In genomic region chr3:98786364-98786930, GRCh38 we compare ENCODE assay signal across 1 cellular context.
A peak's percentile ranks its signal among the peaks of the same experiment; 100 is the strongest.
TF ChIP-seq lines count a peak whose summit lies in the region.

No MANE protein-coding gene starts in this region.

TF ChIP-seq in HepG2, 621 proteins besides CTCF, POLR2A, EP300 and RAD21 (continued from another document and continues in another):
- no peak for TF ChIP-seq ZBTB39 (CRISPR knock-in tag; IDR thresholded peaks at IDR 0.05)
- TF ChIP-seq THAP11 (CRISPR knock-in tag; IDR thresholded peaks at IDR 0.05), result peak; percentile 40; the same call in 1 of the 2 replicates
- peak; percentile 97 for TF ChIP-seq ZNF362 (CRISPR knock-in tag; IDR thresholded peaks at IDR 0.05; ENCODE audit: borderline replicate concordance)
- TF ChIP-seq HNF4A (CRISPR knock-in tag; IDR thresholded peaks at IDR 0.05), result peak; percentile 94
- peak; percentile 21 for TF ChIP-seq TBL1XR1 (IDR thresholded peaks at IDR 0.05; ENCODE audit: borderline replicate concordance, low read length, partially characterized antibody)
- TF ChIP-seq FOXA3 (CRISPR knock-in tag; IDR thresholded peaks at IDR 0.05), result peak; percentile 42
- TF ChIP-seq HMG20A (CRISPR knock-in tag; IDR thresholded peaks at IDR 0.05; ENCODE audit: borderline replicate concordance), result peak; percentile 68; the same call in 1 of the 2 replicates
- peak; percentile 75 for TF ChIP-seq PAXIP1 (CRISPR knock-in tag; conservative IDR thresholded peaks at IDR 0.05)
- peak; percentile 13; the same call in 1 of the 2 replicates for TF ChIP-seq ETV5 (CRISPR knock-in tag; IDR thresholded peaks at IDR 0.05; ENCODE audit: borderline replicate concordance)
- 0 out of 2 replicates have a peak, but pooled peaks have one; percentile 38 for TF ChIP-seq POGK (CRISPR knock-in tag; conservative IDR thresholded peaks at IDR 0.05)
- no peak for TF ChIP-seq RELA (CRISPR knock-in tag; IDR thresholded peaks at IDR 0.05)
- TF ChIP-seq HCFC1 (IDR thresholded peaks at IDR 0.05; ENCODE audit: low read depth, low read length), result no peak
- TF ChIP-seq JUN (CRISPR knock-in tag; IDR thresholded peaks at IDR 0.05), result no peak
- peak; percentile 89; the same call in 1 of the 2 replicates for TF ChIP-seq ZBTB34 (CRISPR knock-in tag; IDR thresholded peaks at IDR 0.05)
- TF ChIP-seq TSC22D2 (CRISPR knock-in tag; IDR thresholded peaks at IDR 0.05; ENCODE audit: borderline replicate concordance), result no peak
- TF ChIP-seq ZNF12 (CRISPR knock-in tag; IDR thresholded peaks at IDR 0.05), result 0 out of 2 replicates have a peak, but pooled peaks have one; percentile 44
- TF ChIP-seq DNMT1 (CRISPR knock-in tag; IDR thresholded peaks at IDR 0.05), result no peak
- peak; percentile 97 for TF ChIP-seq TEAD3 (CRISPR knock-in tag; optimal IDR thresholded peaks at IDR 0.05; ENCODE audit: borderline replicate concordance)
- peak; percentile 51; the same call in 1 of the 2 replicates for TF ChIP-seq TFAP4 (IDR thresholded peaks at IDR 0.05; ENCODE audit: borderline replicate concordance, low read depth)
- TF ChIP-seq SOX13 (IDR thresholded peaks at IDR 0.05), result peak; percentile 31; the same call in 1 of the 2 replicates
- TF ChIP-seq SOX13 (CRISPR knock-in tag; conservative IDR thresholded peaks at IDR 0.05 in 1 of 2, IDR thresholded peaks at IDR 0.05 in 1 of 2), result peak in 1 of 2 experiments; percentile 78; a peak in 2 of 4 replicates
- no peak for TF ChIP-seq MTF2 (CRISPR knock-in tag; IDR thresholded peaks at IDR 0.05; ENCODE audit: borderline replicate concordance)
- TF ChIP-seq ZNF710 (CRISPR knock-in tag; IDR thresholded peaks at IDR 0.05; ENCODE audit: borderline replicate concordance), result peak; percentile 86
- no peak for TF ChIP-seq ZIK1 (CRISPR knock-in tag; IDR thresholded peaks at IDR 0.05; ENCODE audit: borderline replicate concordance, low read depth)
- TF ChIP-seq ATF1 (CRISPR knock-in tag; IDR thresholded peaks at IDR 0.05), result 0 out of 2 replicates have a peak, but pooled peaks have one; percentile 38
- TF ChIP-seq ISL2 (CRISPR knock-in tag; IDR thresholded peaks at IDR 0.05), result peak; percentile 81
- TF ChIP-seq ATF2 (CRISPR knock-in tag; IDR thresholded peaks at IDR 0.05), result peak; percentile 57; the same call in 1 of the 2 replicates
- TF ChIP-seq ZNF530 (CRISPR knock-in tag; IDR thresholded peaks at IDR 0.05; ENCODE audit: low read depth), result no peak
- TF ChIP-seq ZNF761 (CRISPR knock-in tag; conservative IDR thresholded peaks at IDR 0.05), result 0 out of 2 replicates have a peak, but pooled peaks have one; percentile 19
- TF ChIP-seq SKI (IDR thresholded peaks at IDR 0.05; ENCODE audit: partially characterized antibody), result no peak
- no peak for TF ChIP-seq SIN3A (IDR thresholded peaks at IDR 0.05; ENCODE audit: borderline replicate concordance, low read depth, low read length)
- no peak for TF ChIP-seq EED (CRISPR knock-in tag; IDR thresholded peaks at IDR 0.05)
- peak; percentile 47; the same call in 1 of the 2 replicates for TF ChIP-seq ZNF292 (CRISPR knock-in tag; IDR thresholded peaks at IDR 0.05; ENCODE audit: borderline replicate concordance, low read depth)
- TF ChIP-seq RARG (CRISPR knock-in tag; IDR thresholded peaks at IDR 0.05; ENCODE audit: low read depth), result no peak
- peak; percentile 74; the same call in 1 of the 2 replicates for TF ChIP-seq POGZ (CRISPR knock-in tag; IDR thresholded peaks at IDR 0.05)
- peak; percentile 92 for TF ChIP-seq CEBPB (IDR thresholded peaks at IDR 0.05; ENCODE audit: borderline replicate concordance, low read depth, low read length)
- peak; percentile 53; the same call in 1 of the 2 replicates for TF ChIP-seq ZFP1 (CRISPR knock-in tag; IDR thresholded peaks at IDR 0.05)
- TF ChIP-seq ARID5B (CRISPR knock-in tag; IDR thresholded peaks at IDR 0.05), result peak; percentile 82
- TF ChIP-seq ZMYM2 (CRISPR knock-in tag; IDR thresholded peaks at IDR 0.05), result peak; percentile 68
- peak; percentile 91 for TF ChIP-seq CEBPG (CRISPR knock-in tag; IDR thresholded peaks at IDR 0.05)
- TF ChIP-seq ZNF317 (CRISPR knock-in tag; IDR thresholded peaks at IDR 0.05), result no peak
- TF ChIP-seq FOXJ3 (CRISPR knock-in tag; IDR thresholded peaks at IDR 0.05; ENCODE audit: borderline replicate concordance), result peak; percentile 65; the same call in 1 of the 2 replicates
- TF ChIP-seq SOX6 (IDR thresholded peaks at IDR 0.05), result no peak
- peak; percentile 82 for TF ChIP-seq SOX6 (CRISPR knock-in tag; IDR thresholded peaks at IDR 0.05)
- peak; percentile 26; the same call in 1 of the 2 replicates for TF ChIP-seq JUNB (CRISPR knock-in tag; IDR thresholded peaks at IDR 0.05; ENCODE audit: borderline replicate concordance)
- peak; percentile 71; the same call in 1 of the 2 replicates for TF ChIP-seq TBX2 (CRISPR knock-in tag; IDR thresholded peaks at IDR 0.05; ENCODE audit: borderline replicate concordance)
- TF ChIP-seq BCL6 (CRISPR knock-in tag; IDR thresholded peaks at IDR 0.05), result peak; percentile 93
